In genomic region chr11:47488111-47488510, GRCh38 we compare ENCODE assay signal across 22 cellular contexts. TPM values are rescaled to one million over a fixed set of nuclear protein-coding genes. Genes with fewer than 3 reads are reported as not detected.
A peak's percentile ranks its signal among the peaks of the same experiment; 100 is the strongest.
DNase-seq lines count a peak whose midpoint lies in the region; ATAC-seq, FAIRE-seq and TF ChIP-seq lines count a peak whose summit lies in the region.
"Had no signal": no experiment of that assay in that cellular context is flagged by ENCODE, and none has a peak within 500 bp of the region (broad histone marks: within the 10 kb centered on the region; RNA-seq: fewer than 3 reads in every experiment).

No MANE protein-coding gene starts in this region.

- H3K4me3 ChIP-seq in liver (ENCODE audit: low read depth in 1 of 3, low read length in 3 of 3) (no peak overlapping the region), small intestine (ENCODE audit: low read depth in 1 of 2, low read length in 2 of 2) (no peak overlapping the region)
- H3K4me3 ChIP-seq: ascending aorta; BLaER1 treated with 17β-estradiol and CSF1 and Interleukin-3, amounts not matched to agents 10 nM and 100 nM; MG63; testis had no signal

- CTCF ChIA-PET in activated CD4-positive, alpha-beta T cell treated with anti-CD3 and anti-CD28 coated beads for 36 hours (lab: Charles Lee) = interaction anchor here (1.5 to 2.0 kb wide), 3 partner anchors 10 to 90 kb away, joined by 4 to 6 read pairs (median 4); partner anchors contain the start of genes KBTBD4 and NDUFS3

- H3K9me3 ChIP-seq in liver (ENCODE audit: control insufficient read depth in 4 of 4, low read length in 3 of 4) = no peaks in the 10 kb centered on the region
- no peaks in the 10 kb centered on the region for H3K9me3 ChIP-seq in small intestine (ENCODE audit: control insufficient read depth, low read depth)
- H3K9me3 ChIP-seq: ascending aorta; BLaER1 treated with 17β-estradiol and CSF1 and Interleukin-3, amounts not matched to agents 10 nM and 100 nM; MG63; testis had no signal

- H3K27me3 ChIP-seq in liver (ENCODE audit: control insufficient read depth in 4 of 4, insufficient read depth in 4 of 4, low read length in 3 of 4) = no peaks in the 10 kb centered on the region
- H3K27me3 ChIP-seq in small intestine (ENCODE audit: control insufficient read depth in 2 of 2, insufficient read depth in 2 of 2, low read length in 2 of 2) = no peaks in the 10 kb centered on the region
- H3K27me3 ChIP-seq: ascending aorta; BLaER1 treated with 17β-estradiol and CSF1 and Interleukin-3, amounts not matched to agents 10 nM and 100 nM; MG63; testis had no signal

- intact Hi-C loops in activated CD4-positive, alpha-beta T cell treated with anti-CD3 and anti-CD28 coated beads for 36 hours (cut with DNase I, micrococcal nuclease) = no loop called here

- no peak for DNase-seq in activated CD4-positive, alpha-beta T cell treated with anti-CD3 and anti-CD28 coated beads for 36 hours
- DNase-seq in activated CD4-positive, alpha-beta T cell treated with anti-CD3 and anti-CD28 coated beads, Interleukin-2, amount 50 U/mL, for 4 hours = no peak
- DNase-seq in small intestine = peak; percentile 16
- no peak for DNase-seq in NCI-H1694 (lab: John Stamatoyannopoulos, UW)
- DNase-seq: DMS153, foreskin fibroblast, MG63, NCI-H187 treated with DMSO at 0.1 percent for 48 hours, NCI-H510A, SIG-M5, T-helper 9 cell, testis had no signal

- H3K27ac ChIP-seq in liver (ENCODE audit: low read depth in 1 of 2, low read length in 2 of 2) = peak overlapping the region; percentile 71 to 82
- no peak overlapping the region for H3K27ac ChIP-seq in small intestine (ENCODE audit: low read depth in 1 of 2, low read length in 1 of 2)
- H3K27ac ChIP-seq: ascending aorta had no signal

- no peaks in the 10 kb centered on the region for H3K27me3 Mint-ChIP-seq in activated CD4-positive, alpha-beta T cell treated with anti-CD3 and anti-CD28 coated beads for 36 hours
- no peaks in the 10 kb centered on the region for H3K27me3 Mint-ChIP-seq in activated T-helper 17 cell treated with anti-CD3 and anti-CD28 coated beads, Interleukin-2, amount 50 U/mL, for 72 hours

- ATAC-seq in activated CD4-positive, alpha-beta T cell treated with anti-CD3 and anti-CD28 coated beads for 36 hours = no peak
- no peak for ATAC-seq in activated T-helper 17 cell treated with anti-CD3 and anti-CD28 coated beads, Interleukin-2, amount 50 U/mL, for 72 hours (replicated peaks)
- no peak for ATAC-seq in GM18511 (IDR thresholded peaks at IDR 0.05; ENCODE audit: unreplicated experiment)
- ATAC-seq in GM21786 (IDR thresholded peaks at IDR 0.05; ENCODE audit: unreplicated experiment) = no peak
- ATAC-seq: sciatic nerve had no signal

- TF ChIP-seq RAD21 in liver (IDR thresholded peaks at IDR 0.05) = peak; percentile 34 to 66

- peak overlapping the region; percentile 66 to 68 for H3K9ac ChIP-seq in liver (ENCODE audit: low read depth in 1 of 2, low read length in 2 of 2)

- H3K36me3 ChIP-seq in liver (ENCODE audit: control insufficient read depth in 4 of 4, insufficient read depth in 3 of 4, low read depth in 1 of 4, low read length in 3 of 4) (peaks cover 0 to 30% (median 22%) of the 10 kb centered on the region in 4 donors), small intestine (ENCODE audit: control insufficient read depth in 2 of 2, insufficient read depth in 2 of 2, low read length in 2 of 2) (peaks cover 5 to 14% of the 10 kb centered on the region in 2 donors)

- no peak for FAIRE-seq in small intestine (lab: Jason Lieb, UNC)
- FAIRE-seq: colon, GM18507 had no signal

- H3K4me1 ChIP-seq in liver (ENCODE audit: control insufficient read depth in 4 of 4, insufficient read depth in 4 of 4, low read length in 3 of 4) (peaks cover 1 to 21% (median 12%) of the 10 kb centered on the region in 4 donors), small intestine (ENCODE audit: control insufficient read depth in 2 of 2, insufficient read depth in 1 of 2, low read depth in 1 of 2, low read length in 1 of 2) (no peaks in the 10 kb centered on the region)
- H3K4me1 ChIP-seq: ascending aorta had no signal

- POLR2A ChIA-PET in activated CD4-positive, alpha-beta T cell treated with anti-CD3 and anti-CD28 coated beads for 36 hours (lab: Charles Lee) = no interaction called here

- peak; percentile 1 for TF ChIP-seq CTCF in liver (IDR thresholded peaks at IDR 0.05; ENCODE audit: low read depth, low read length, missing input control)

- no peaks in the 10 kb centered on the region for H3K9me3 Mint-ChIP-seq in activated CD4-positive, alpha-beta T cell treated with anti-CD3 and anti-CD28 coated beads for 36 hours (ENCODE audit: low read depth)
- no peaks in the 10 kb centered on the region for H3K9me3 Mint-ChIP-seq in activated T-helper 17 cell treated with anti-CD3 and anti-CD28 coated beads, Interleukin-2, amount 50 U/mL, for 72 hours

- WGBS in liver = 27% methylated on average over 3 of the region's 3 CpGs
- WGBS in small intestine, 3 donors = 25 to 55% (median 45%) methylated on average over 3 of the region's 3 CpGs

- H3K4me1 Mint-ChIP-seq in activated CD4-positive, alpha-beta T cell treated with anti-CD3 and anti-CD28 coated beads for 36 hours = peaks cover 22% of the 10 kb centered on the region
- peaks cover 10% of the 10 kb centered on the region for H3K4me1 Mint-ChIP-seq in activated T-helper 17 cell treated with anti-CD3 and anti-CD28 coated beads, Interleukin-2, amount 50 U/mL, for 72 hours

- H3K36me3 Mint-ChIP-seq in activated CD4-positive, alpha-beta T cell treated with anti-CD3 and anti-CD28 coated beads for 36 hours (ENCODE audit: low read depth) = peaks cover 43% of the 10 kb centered on the region
- peaks cover 83% of the 10 kb centered on the region for H3K36me3 Mint-ChIP-seq in activated T-helper 17 cell treated with anti-CD3 and anti-CD28 coated beads, Interleukin-2, amount 50 U/mL, for 72 hours (ENCODE audit: low read depth)

- H3K4me3 Mint-ChIP-seq in activated CD4-positive, alpha-beta T cell treated with anti-CD3 and anti-CD28 coated beads for 36 hours = no peak overlapping the region
- H3K4me3 Mint-ChIP-seq in activated T-helper 17 cell treated with anti-CD3 and anti-CD28 coated beads, Interleukin-2, amount 50 U/mL, for 72 hours = no peak overlapping the region

- H3K27ac Mint-ChIP-seq in activated CD4-positive, alpha-beta T cell treated with anti-CD3 and anti-CD28 coated beads for 36 hours = peak overlapping the region; percentile 83
- H3K27ac Mint-ChIP-seq in activated T-helper 17 cell treated with anti-CD3 and anti-CD28 coated beads, Interleukin-2, amount 50 U/mL, for 72 hours = peak overlapping the region; percentile 84

TF ChIP-seq in liver, 16 proteins besides CTCF, POLR2A, EP300 and RAD21 (continues in another document):
- TF ChIP-seq ZBTB33 (IDR thresholded peaks at IDR 0.05) (peak; percentile 20), RXRA (IDR thresholded peaks at IDR 0.05) (peak; percentile 49 to 52), REST (IDR thresholded peaks at IDR 0.05) (peak; percentile 76), MAX (IDR thresholded peaks at IDR 0.05) (peak; percentile 34), GABPA (IDR thresholded peaks at IDR 0.05 in 1 of 2, conservative IDR thresholded peaks at IDR 0.05 in 1 of 2) (peak in 1 of 2 donors; percentile 14), EGR1 (IDR thresholded peaks at IDR 0.05; ENCODE audit: low read depth in 2 of 2) (peak; percentile 26 to 63)

RNA-seq across cellular contexts. Expression of gene RAPSN, which starts 39.2 kb away (rescaled TPM):
- total RNA-seq in activated CD4-positive, alpha-beta T cell treated with anti-CD3 and anti-CD28 coated beads for 36 hours = under 1 TPM in 1 of 2 experiments, not detected in 1; 0.21 TPM
- total RNA-seq in activated T-helper 17 cell treated with anti-CD3 and anti-CD28 coated beads, Interleukin-2, amount 50 U/mL, for 72 hours = 1 to 10 TPM; 1.1 to 1.7 TPM
- total RNA-seq in liver = under 1 TPM in 1 of 2 donors, not detected in 1; 0.59 TPM
- polyA plus RNA-seq in liver (under 1 TPM; 0.12 to 0.28 TPM), small intestine (under 1 TPM; 0.36 to 0.89 (median 0.81) TPM)
- total RNA-seq: A172, ascending aorta had no signal

Comparison
In these comparisons a context has a peak if more than half of its experiments do, and no peak if none do; other contexts are left out.
1. H3K27ac ChIP-seq: peak in liver (2 of 2); none in small intestine (0 of 2).